ENCODE assay signal across 13 cellular contexts in the genomic region with DNA sequence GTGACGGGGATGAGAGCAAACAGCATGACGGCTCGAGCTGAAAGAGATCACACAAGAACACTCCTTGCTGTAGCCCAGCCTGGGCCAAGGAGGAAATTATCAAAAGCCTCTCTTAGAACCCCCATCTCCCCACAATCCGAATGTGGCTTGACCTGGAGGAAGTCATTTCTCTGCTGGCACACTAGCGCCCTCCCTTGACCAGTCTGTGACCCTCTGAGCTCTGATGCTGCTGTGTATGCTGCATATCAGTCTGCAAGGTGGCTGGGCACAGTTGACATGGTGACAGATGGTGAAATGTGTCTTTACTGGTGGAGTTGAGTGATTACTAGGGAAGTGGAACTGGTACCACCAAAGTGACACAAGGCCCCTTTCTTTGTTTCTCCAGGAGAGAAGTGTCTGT. TPM values are rescaled to one million over a fixed set of nuclear protein-coding genes. Genes with fewer than 3 reads are reported as not detected.
DNase-seq lines count a peak whose midpoint lies in the region; ATAC-seq and TF ChIP-seq lines count a peak whose summit lies in the region.
"Had no signal": no experiment of that assay in that cellular context is flagged by ENCODE, and none has a peak within 500 bp of the region (broad histone marks: within the 10 kb centered on the region; RNA-seq: fewer than 3 reads in every experiment).

No MANE protein-coding gene starts in this region.

- peaks cover 3% of the 10 kb centered on the region; the same call in 1 of the 2 replicates for H3K4me1 ChIP-seq in Caco-2

- no peaks in the 10 kb centered on the region for H3K36me3 ChIP-seq in Caco-2 (ENCODE audit: control insufficient read depth, insufficient read depth, low read length)
- H3K36me3 ChIP-seq: stomach had no signal

- H3K4me1 Mint-ChIP-seq in Caco-2 (ENCODE audit: low read depth, unreplicated experiment) = no peaks in the 10 kb centered on the region

- H3K36me3 Mint-ChIP-seq in Caco-2 (ENCODE audit: insufficient read depth, unreplicated experiment) = no peaks in the 10 kb centered on the region

- intact Hi-C loops in Caco-2 (cut with micrococcal nuclease; ENCODE audit: unreplicated experiment) = no loop called here

- ATAC-seq in GM21737 (IDR thresholded peaks at IDR 0.05; ENCODE audit: unreplicated experiment) (no peak), GM21423 (IDR thresholded peaks at IDR 0.05; ENCODE audit: unreplicated experiment) (no peak), HG03354 (IDR thresholded peaks at IDR 0.05; ENCODE audit: poor library complexity, severe bottlenecking, unreplicated experiment) (no peak)

- H3K4me3 ChIP-seq in Caco-2 (ENCODE audit: low read depth, low read length) (no peak overlapping the region), GM12875 (ENCODE audit: low read depth, low read length) (no peak overlapping the region)
- H3K4me3 ChIP-seq: stomach had no signal

- no peaks in the 10 kb centered on the region for H3K9me3 ChIP-seq in Caco-2
- H3K9me3 ChIP-seq: stomach had no signal

- H3K27me3 ChIP-seq in Caco-2 (replicated peaks; ENCODE audit: control insufficient read depth, insufficient read depth, low read length) = no peaks in the 10 kb centered on the region

- no TSS peak for BruUV-seq in Caco-2 (replicated peaks; lab: Mats Ljungman, UMichigan)

- peak overlapping the region; percentile 37 for H3K27ac Mint-ChIP-seq in Caco-2 (ENCODE audit: unreplicated experiment)

- CTCF ChIA-PET in Caco-2 (lab: Charles Lee) = no interaction called here

- DNase-seq in Caco-2 = no peak
- peak; percentile 19 for DNase-seq in OCI-M1 (lab: John Stamatoyannopoulos, UW)
- DNase-seq in iPS-NIHi11 (ENCODE audit: low spot score) = peak; percentile 58
- no peak for DNase-seq in NCI-H1092 treated with DMSO at 0.1 percent for 48 hours (lab: John Stamatoyannopoulos, UW)
- DNase-seq: activated CD4-positive, alpha-beta T cell treated with anti-CD3 and anti-CD28 coated beads for 4 hours; EL; foreskin melanocyte; stomach had no signal

- TF ChIP-seq CTCF in Caco-2 (IDR thresholded peaks at IDR 0.05; ENCODE audit: insufficient read depth in 1 of 2, low read depth in 1 of 2, low read length in 1 of 2, severe bottlenecking in 1 of 2, unreplicated experiment in 1 of 2) = no peak
- TF ChIP-seq CTCF in GM12875 (IDR thresholded peaks at IDR 0.05; ENCODE audit: borderline replicate concordance, insufficient read depth, low read depth, low read length) = peak; percentile 29; the same call in 1 of the 2 replicates

- no peak overlapping the region for H3K4me3 Mint-ChIP-seq in Caco-2 (ENCODE audit: unreplicated experiment)

- POLR2A ChIA-PET in Caco-2 (lab: Charles Lee) = no interaction called here

- H3K9me3 Mint-ChIP-seq in Caco-2 (ENCODE audit: unreplicated experiment) = no peaks in the 10 kb centered on the region

- no peaks in the 10 kb centered on the region for H3K27me3 Mint-ChIP-seq in Caco-2 (ENCODE audit: insufficient read depth, unreplicated experiment)

RNA-seq across cellular contexts. Expression of gene SLC46A2, which starts 3.3 kb away (rescaled TPM):
- not detected in 2 replicates for total RNA-seq in Caco-2 (2022)
- total RNA-seq: NCI-H460, stomach had no signal

Comparison
In these comparisons a context has a peak if more than half of its experiments do, and no peak if none do; other contexts are left out.
1. DNase-seq: peak in OCI-M1 (single experiment) and iPS-NIHi11 (single experiment); none in Caco-2 (0 of 2) and NCI-H1092 treated with DMSO at 0.1 percent for 48 hours (single experiment).